11 cellular contexts compared by ENCODE assay signal in the genomic region with DNA sequence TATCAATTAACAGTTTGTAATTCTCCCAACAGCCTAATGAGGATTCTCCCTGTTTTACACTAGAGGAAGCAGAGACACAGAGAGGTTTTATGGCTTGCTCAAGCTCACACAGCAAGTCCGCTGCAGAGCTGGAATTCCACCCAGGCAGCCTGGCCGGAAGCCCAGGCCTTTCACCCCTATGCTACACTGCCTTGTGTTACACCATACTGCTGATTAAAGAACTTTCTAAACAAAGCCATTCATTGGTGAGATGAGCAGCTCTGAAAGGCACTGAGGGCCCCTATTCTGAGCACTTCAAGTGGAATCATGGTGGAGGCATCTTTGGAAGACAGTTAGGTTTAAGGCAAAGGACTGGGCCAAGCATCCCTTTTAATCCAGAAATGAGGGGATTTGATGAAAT. TPM values are rescaled to one million over a fixed set of nuclear protein-coding genes. Genes with fewer than 3 reads are reported as not detected.
DNase-seq lines count a peak whose midpoint lies in the region; TF ChIP-seq lines count a peak whose summit lies in the region.
"Had no signal": no experiment of that assay in that cellular context is flagged by ENCODE, and none has a peak within 500 bp of the region (broad histone marks: within the 10 kb centered on the region; RNA-seq: fewer than 3 reads in every experiment).

No MANE protein-coding gene starts in this region.

- H3K4me3 Mint-ChIP-seq in brain = no peak overlapping the region
- H3K4me3 Mint-ChIP-seq: central memory CD8-positive, alpha-beta T cell had no signal

- H3K79me2 ChIP-seq in hepatocyte = no peaks in the 10 kb centered on the region

- DNase-seq in GM04504 (ENCODE audit: low read depth) (peak; percentile 28), hepatocyte (ENCODE audit: low spot score) (peak; percentile 50), putamen (ENCODE audit: low spot score) (peak; percentile 46), NCI-H2171 treated with DMSO at 0.1 percent for 48 hours (lab: John Stamatoyannopoulos, UW) (no peak), SK-N-DZ (ENCODE audit: low spot score) (no peak), cortex of kidney (lab: John Stamatoyannopoulos, UW) (no peak), SIG-M5 treated with dmso at 0.1 percent for 504 hours (lab: John Stamatoyannopoulos, UW; ENCODE audit: unreplicated experiment) (no peak)
- DNase-seq: NCI-H524 treated with DMSO at 0.1 percent for 48 hours had no signal

- no peak overlapping the region for H3K27ac ChIP-seq in hepatocyte
- H3K27ac ChIP-seq: KMS-11 had no signal

- H3K4me1 Mint-ChIP-seq in brain = peaks cover 16% of the 10 kb centered on the region
- H3K4me1 Mint-ChIP-seq: central memory CD8-positive, alpha-beta T cell had no signal

- 68% methylated on average over 2 of the region's 2 CpGs for WGBS in hepatocyte (ENCODE audit: low lambda C conversion rate, missing lambda C conversion rate)

- no peaks in the 10 kb centered on the region for H3K27me3 ChIP-seq in hepatocyte

- no peak for TF ChIP-seq CTCF in brain (conservative IDR thresholded peaks at IDR 0.05)
- TF ChIP-seq CTCF in hepatocyte (IDR thresholded peaks at IDR 0.05; ENCODE audit: poor library complexity) = no peak

- H3K27me3 Mint-ChIP-seq in brain = no peaks in the 10 kb centered on the region

- H3K9me3 Mint-ChIP-seq in brain = peaks cover 0 to 2% (median 0%) of the 10 kb centered on the region in 5 experiments
- H3K9me3 Mint-ChIP-seq: central memory CD8-positive, alpha-beta T cell had no signal

- no peak overlapping the region for H3K4me3 ChIP-seq in hepatocyte

- H3K4me2 ChIP-seq in hepatocyte = no peak overlapping the region
- H3K4me2 ChIP-seq: KMS-11 had no signal

- no peaks in the 10 kb centered on the region for H4K20me1 ChIP-seq in hepatocyte (ENCODE audit: insufficient read depth, poor library complexity, severe bottlenecking)

- no peaks in the 10 kb centered on the region for H3K36me3 Mint-ChIP-seq in brain

- H3K9me2 ChIP-seq in hepatocyte (replicated peaks; ENCODE audit: insufficient read depth) = no peaks in the 10 kb centered on the region

- H3K4me1 ChIP-seq in hepatocyte (ENCODE audit: insufficient read depth) = no peaks in the 10 kb centered on the region

- H3K9me3 ChIP-seq in hepatocyte (ENCODE audit: low read depth) = no peaks in the 10 kb centered on the region

- peak overlapping the region in 4 of 5 experiments; percentile 82 to 95 (median 87) for H3K27ac Mint-ChIP-seq in brain

- no peak overlapping the region for H2AFZ ChIP-seq in hepatocyte

- H3K36me3 ChIP-seq in hepatocyte (replicated peaks; ENCODE audit: insufficient read depth, low read depth) = no peaks in the 10 kb centered on the region

RNA-seq across cellular contexts. Expression of a gene that starts 14.7 kb away (rescaled TPM):
- polyA plus RNA-seq in brain (ENCODE audit: insufficient read depth, low read depth, low replicate concordance) (86.7 TPM), hepatocyte (62.9 and 64.7 TPM in 2 replicates)
- total RNA-seq in hepatocyte = 68.4 and 75.0 TPM in 2 replicates
- 89.5 and 92.3 TPM in 2 replicates for polyA plus RNA-seq in SK-N-DZ (2014; cell fraction: cytosol; rRNA removed)
- polyA plus RNA-seq in SK-N-DZ (2014; cell fraction: nucleus; rRNA removed) = 82.9 and 128 TPM in 2 replicates

Comparison
In these comparisons a context has a peak if more than half of its experiments do, and no peak if none do; other contexts are left out.
1. DNase-seq: peak in GM04504 (single experiment), hepatocyte (single experiment) and putamen (single experiment); none in NCI-H2171 treated with DMSO at 0.1 percent for 48 hours (single experiment), SK-N-DZ (single experiment), cortex of kidney (single experiment) and SIG-M5 treated with dmso at 0.1 percent for 504 hours (single experiment).